In genomic region chr13:46041335-46041934, GRCh38 we compare ENCODE assay signal across 28 cellular contexts. TPM values are rescaled to one million over a fixed set of nuclear protein-coding genes. Genes with fewer than 3 reads are reported as not detected.
DNase-seq lines count a peak whose midpoint lies in the region; ATAC-seq, FAIRE-seq and TF ChIP-seq lines count a peak whose summit lies in the region.
"Had no signal": no experiment of that assay in that cellular context is flagged by ENCODE, and none has a peak within 500 bp of the region (broad histone marks: within the 10 kb centered on the region; RNA-seq: fewer than 3 reads in every experiment).

No MANE protein-coding gene starts in this region.

- peaks cover 11% of the 10 kb centered on the region; the same call in 1 of the 2 replicates for H3K9me1 ChIP-seq in IMR-90 (ENCODE audit: insufficient read depth, low read length)

- H4K91ac ChIP-seq in IMR-90 (ENCODE audit: insufficient read depth, low read depth, low read length) (no peak overlapping the region), mesenchymal stem cell (ENCODE audit: low read length) (no peak overlapping the region)

- CTCF ChIA-PET in IMR-90 (lab: Yijun Ruan, JAX) = interaction anchor here (0.5 to 1.7 kb wide), 2 partner anchors 11 to 76 kb away, joined by 3 to 5 read pairs; partner anchors contain the start of gene ZC3H13

- no peak overlapping the region for H2AK9ac ChIP-seq in IMR-90 (replicated peaks; ENCODE audit: low read depth, low read length, poor library complexity)

- intact Hi-C loops in IMR-90 (cut with micrococcal nuclease) = loop anchor here (1.0 kb wide), 1 partner anchor 11 kb away; the partner anchor contains the start of gene ZC3H13

- H2AFZ ChIP-seq in IMR-90 (replicated peaks; ENCODE audit: low read length, poor library complexity) (no peak overlapping the region), mesenchymal stem cell (ENCODE audit: low read depth, low read length) (no peak overlapping the region)

- DNase-seq in AG10803 (ENCODE audit: low read depth) = peak; percentile 80
- DNase-seq in IMR-90 = peak; percentile 66
- peak; percentile 24 to 62 for DNase-seq in cardiac fibroblast (ENCODE audit: low read depth in 2 of 2)
- no peak for DNase-seq in mesenchymal stem cell
- DNase-seq in KG1 (lab: John Stamatoyannopoulos, UW) = no peak
- no peak for DNase-seq in activated CD4-positive, alpha-beta T cell treated with anti-CD3 and anti-CD28 coated beads, Interleukin-2, amount 50 U/mL, for 1 hour
- no peak for DNase-seq in frontal cortex (ENCODE audit: low spot score in 2 of 2)
- no peak for DNase-seq in NCI-H526 treated with DMSO at 0.1 percent for 48 hours (lab: John Stamatoyannopoulos, UW)
- DNase-seq: activated CD4-positive, CD25-positive, alpha-beta regulatory T cell treated with anti-CD3 and anti-CD28 coated beads, Interleukin-2, amount 50 U/mL, for 72 hours; activated CD8-positive, alpha-beta T cell treated with anti-CD3 and anti-CD28 coated beads, Interleukin-2, amount 10 ng/mL, durations not matched to agents 7 days and 5 days; activated effector memory CD4-positive, alpha-beta T cell treated with anti-CD3 and anti-CD28 coated beads, Interleukin-2, amount 50 U/mL, for 16 hours; activated T-cell treated with anti-CD3 and anti-CD28 coated beads for 4 hours; COR-L47; DMS79; esophagus squamous epithelium; head of caudate nucleus; left cardiac atrium; MM.1S; NCI-H2171; NCI-H524 treated with DMSO at 0.1 percent for 48 hours; Peyer's patch; SJCRH30; substantia nigra; T-helper 1 cell had no signal

- no peak overlapping the region for H3K18ac ChIP-seq in IMR-90 (ENCODE audit: low read depth, low read length)
- H3K18ac ChIP-seq in mesenchymal stem cell (ENCODE audit: low read depth in 1 of 2, low read length in 2 of 2) = no peak overlapping the region

- no peak for TF ChIP-seq POLR2A in IMR-90 (IDR thresholded peaks at IDR 0.05; ENCODE audit: low read depth, low read length)

- H3K4me2 ChIP-seq in IMR-90 (ENCODE audit: low read depth, low read length) = no peak overlapping the region; the same call in 1 of the 2 replicates
- H3K4me2 ChIP-seq in mesenchymal stem cell (ENCODE audit: low read length, poor library complexity, severe bottlenecking) = no peak overlapping the region
- H3K4me2 ChIP-seq: A549 had no signal

- H2BK120ac ChIP-seq in IMR-90 (ENCODE audit: low read depth, low read length) (no peak overlapping the region), mesenchymal stem cell (ENCODE audit: low read depth, low read length) (no peak overlapping the region)

- peaks cover 4% of the 10 kb centered on the region for H3K4me1 ChIP-seq in IMR-90 (ENCODE audit: control insufficient read depth, insufficient read depth, low read length)
- no peaks in the 10 kb centered on the region for H3K4me1 ChIP-seq in mesenchymal stem cell (ENCODE audit: control insufficient read depth, insufficient read depth, low read depth, low read length)
- H3K4me1 ChIP-seq: A549, esophagus squamous epithelium, Peyer's patch, SJCRH30 had no signal

- no peak overlapping the region for H4K5ac ChIP-seq in IMR-90 (ENCODE audit: low read depth, low read length)

- TF ChIP-seq CTCF in AG10803 (conservative IDR thresholded peaks at IDR 0.05; ENCODE audit: low read length) (no peak), IMR-90 (conservative IDR thresholded peaks at IDR 0.05; ENCODE audit: low read depth, low read length) (no peak), cardiac fibroblast (IDR thresholded peaks at IDR 0.05; ENCODE audit: low read depth, low read length) (no peak)

- TF ChIP-seq RAD21 in IMR-90 (IDR thresholded peaks at IDR 0.05; ENCODE audit: low read length) = no peak

- H2BK15ac ChIP-seq in IMR-90 (ENCODE audit: low read depth, low read length) (no peak overlapping the region), mesenchymal stem cell (ENCODE audit: low read depth, poor library complexity, severe bottlenecking) (no peak overlapping the region)

- H2BK5ac ChIP-seq in IMR-90 (ENCODE audit: low read depth, low read length, poor library complexity, severe bottlenecking) (peak overlapping the region; percentile 52), mesenchymal stem cell (ENCODE audit: low read depth, low read length, poor library complexity, severe bottlenecking) (no peak overlapping the region)

- in situ Hi-C loops in IMR-90 (cut with MboI; ENCODE audit: low sequenced_read_pairs) = no loop called here

- H3K56ac ChIP-seq in IMR-90 (ENCODE audit: extremely low read depth, insufficient read depth, low read length) = no peak overlapping the region

- H3K9me3 ChIP-seq in IMR-90 (ENCODE audit: control insufficient read depth, insufficient read depth, low read length) (no peaks in the 10 kb centered on the region), mesenchymal stem cell (ENCODE audit: control insufficient read depth, low read length) (no peaks in the 10 kb centered on the region)
- H3K9me3 ChIP-seq: A549; BLaER1 treated with 17β-estradiol and CSF1 and Interleukin-3, amounts not matched to agents 10 nM and 100 nM; esophagus squamous epithelium; Peyer's patch; SJCRH30 had no signal

- BruUV-seq in IMR-90 (replicated peaks; lab: Mats Ljungman, UMichigan) = no TSS peak

- peaks cover 11% of the 10 kb centered on the region for H4K20me1 ChIP-seq in IMR-90 (ENCODE audit: insufficient read depth, low read length)

- H3K23ac ChIP-seq in IMR-90 (ENCODE audit: low read depth, low read length) (no peak overlapping the region), mesenchymal stem cell (ENCODE audit: low read length in 2 of 2) (no peak overlapping the region)

- no peak overlapping the region for H3K27ac ChIP-seq in IMR-90 (ENCODE audit: insufficient read depth, low read length)
- peak overlapping the region; percentile 59 for H3K27ac ChIP-seq in mesenchymal stem cell (ENCODE audit: low read length, poor library complexity, severe bottlenecking)
- H3K27ac ChIP-seq: A549; BLaER1 treated with 17β-estradiol and CSF1 and Interleukin-3, amounts not matched to agents 10 nM and 100 nM; esophagus squamous epithelium; Peyer's patch; SJCRH30 had no signal

- no peak overlapping the region for H2BK20ac ChIP-seq in IMR-90 (ENCODE audit: low read depth, low read length)

- H3K27me3 ChIP-seq in IMR-90 (ENCODE audit: control insufficient read depth, insufficient read depth, low read length) = no peaks in the 10 kb centered on the region
- no peaks in the 10 kb centered on the region for H3K27me3 ChIP-seq in mesenchymal stem cell (ENCODE audit: control insufficient read depth in 1 of 2, insufficient read depth in 1 of 2, low read length in 2 of 2)
- H3K27me3 ChIP-seq: BLaER1 treated with 17β-estradiol and CSF1 and Interleukin-3, amounts not matched to agents 10 nM and 100 nM; esophagus squamous epithelium; Peyer's patch; SJCRH30 had no signal

- POLR2A ChIA-PET in IMR-90 (lab: Charles Lee; ENCODE audit: unreplicated experiment) = no interaction called here

- H2AK5ac ChIP-seq in IMR-90 (ENCODE audit: low read depth, low read length) = no peak overlapping the region
- H2AK5ac ChIP-seq in mesenchymal stem cell (ENCODE audit: low read length, severe bottlenecking) = no peak overlapping the region

- H3K36me3 ChIP-seq in IMR-90 (ENCODE audit: control insufficient read depth, insufficient read depth, low read length) (peaks cover 7% of the 10 kb centered on the region), mesenchymal stem cell (ENCODE audit: control insufficient read depth in 1 of 2, insufficient read depth in 2 of 2, low read depth in 1 of 2, low read length in 2 of 2) (peaks cover 3 to 47% of the 10 kb centered on the region in 2 experiments)

- WGBS in IMR-90 (ENCODE audit: extremely low coverage in 2 of 2, insufficient read length in 1 of 2), 2 experiments = 60% methylated on average over 1 of the region's 5 CpGs; no CpG with 5 or more reads in 1 of the 2 experiments
- over 99% methylated on average over 4 of the region's 5 CpGs for WGBS in mesenchymal stem cell

- peak; percentile 22 for ATAC-seq in IMR-90 (ENCODE audit: low read depth)
- ATAC-seq: A549; activated CD8-positive, alpha-beta T cell treated with anti-CD3 and anti-CD28 coated beads, Interleukin-2, amount 10 ng/mL, durations not matched to agents 7 days and 5 days; HCT116 had no signal

- H3K9ac ChIP-seq in IMR-90 (ENCODE audit: low read depth, low read length) = no peak overlapping the region
- H3K9ac ChIP-seq in mesenchymal stem cell (ENCODE audit: low read length) = no peak overlapping the region
- H3K9ac ChIP-seq: BLaER1 treated with 17β-estradiol and CSF1 and Interleukin-3, amounts not matched to agents 10 nM and 100 nM had no signal

- peaks cover 12 to 27% of the 10 kb centered on the region in 2 experiments; a peak in 3 of 4 replicates for H3K79me1 ChIP-seq in IMR-90 (ENCODE audit: low read depth in 1 of 2, low read length in 2 of 2)
- peaks cover 9% of the 10 kb centered on the region for H3K79me1 ChIP-seq in mesenchymal stem cell (replicated peaks; ENCODE audit: low read length, poor library complexity, severe bottlenecking)

- FAIRE-seq in frontal cortex (lab: Jason Lieb, UNC) = no peak
- FAIRE-seq: A549, bronchial epithelial cell had no signal

- H4K8ac ChIP-seq in IMR-90 (ENCODE audit: low read depth in 2 of 2, low read length in 2 of 2) (no peak overlapping the region; a peak in 1 of 4 replicates), mesenchymal stem cell (ENCODE audit: low read length) (no peak overlapping the region)

- no peak overlapping the region for H3K14ac ChIP-seq in IMR-90 (replicated peaks; ENCODE audit: low read depth, low read length)
- no peak overlapping the region for H3K14ac ChIP-seq in mesenchymal stem cell (ENCODE audit: low read length in 2 of 2)

- dilution Hi-C loops in IMR-90 (cut with HindIII; ENCODE audit: low sequenced_read_pairs, unreplicated experiment) = no loop called here

- no peak overlapping the region for H2BK12ac ChIP-seq in mesenchymal stem cell (ENCODE audit: low read length in 2 of 2)

- H3K4ac ChIP-seq in IMR-90 (ENCODE audit: low read depth, low read length) = no peak overlapping the region
- no peak overlapping the region for H3K4ac ChIP-seq in mesenchymal stem cell (ENCODE audit: low read depth in 1 of 2, low read length in 2 of 2)

- H3K4me3 ChIP-seq in AG10803 (ENCODE audit: low read length) (no peak overlapping the region), IMR-90 (ENCODE audit: insufficient read depth, low read depth, low read length) (no peak overlapping the region), cardiac fibroblast (replicated peaks in 1 of 2; ENCODE audit: low read depth in 2 of 2, low read length in 2 of 2) (no peak overlapping the region), mesenchymal stem cell (ENCODE audit: insufficient read depth in 1 of 2, low read depth in 1 of 2, low read length in 2 of 2) (no peak overlapping the region)
- H3K4me3 ChIP-seq: A549; BLaER1 treated with 17β-estradiol and CSF1 and Interleukin-3, amounts not matched to agents 10 nM and 100 nM; esophagus squamous epithelium; Peyer's patch; SJCRH30 had no signal

TF ChIP-seq in IMR-90, 13 proteins besides CTCF, POLR2A, EP300 and RAD21 (continues in another document):
- TF ChIP-seq NFE2L2 (IDR thresholded peaks at IDR 0.05; ENCODE audit: low read depth, low read length) (no peak), CHD1 (IDR thresholded peaks at IDR 0.05; ENCODE audit: low read depth, low read length) (no peak)

RNA-seq across cellular contexts. Expression of gene ZC3H13, which starts 11.1 kb away (rescaled TPM):
- total RNA-seq in IMR-90 (2012; rRNA removed) (10.8 and 16.1 TPM in 2 replicates), frontal cortex (36.3 TPM)
- 6.3 and 7.7 TPM in 2 replicates for polyA plus RNA-seq in IMR-90 (2012; rRNA removed)
- 0.99 and 1.5 TPM in 2 replicates for polyA plus RNA-seq in IMR-90 (2012; cell fraction: cytosol; rRNA removed)
- 1.6 and 8.0 TPM in 2 replicates for polyA plus RNA-seq in IMR-90 (2012; cell fraction: nucleus; rRNA removed; ENCODE audit: low replicate concordance)
- polyA plus RNA-seq in mesenchymal stem cell (2013, experiment 1 of 2) = 37.8 TPM
- 34.4 TPM for polyA plus RNA-seq in mesenchymal stem cell (2013, experiment 2 of 2)

Comparison
In these comparisons a context has a peak if more than half of its experiments do, and no peak if none do; other contexts are left out.
1. DNase-seq: peak in AG10803 (single experiment), IMR-90 (single experiment) and cardiac fibroblast (2 of 2); none in mesenchymal stem cell (single experiment), KG1 (single experiment), activated CD4-positive, alpha-beta T cell treated with anti-CD3 and anti-CD28 coated beads, Interleukin-2, amount 50 U/mL, for 1 hour (single experiment), frontal cortex (0 of 2) and NCI-H526 treated with DMSO at 0.1 percent for 48 hours (single experiment).